Comparison of ENCODE assay signal across 8 cellular contexts in genomic region chr12:103800252-103800771, GRCh38. TPM values are rescaled to one million over a fixed set of nuclear protein-coding genes. Genes with fewer than 3 reads are reported as not detected.
A peak's percentile ranks its signal among the peaks of the same experiment; 100 is the strongest.
DNase-seq lines count a peak whose midpoint lies in the region; ATAC-seq and TF ChIP-seq lines count a peak whose summit lies in the region.

No MANE protein-coding gene starts in this region.

- peak overlapping the region; percentile 81 for H3K27ac ChIP-seq in RWPE1

- POLR2A ChIA-PET in RWPE1 (lab: Yijun Ruan, JAX; ENCODE audit: low non-redundant PET): no interaction called here

- CTCF ChIA-PET in RWPE1 (lab: Yijun Ruan, JAX): no interaction called here

- no peak for TF ChIP-seq CTCF in RWPE1 (conservative IDR thresholded peaks at IDR 0.05; ENCODE audit: low read depth)

- DNase-seq in GM03348 (ENCODE audit: low spot score): peak; percentile 47
- DNase-seq in RWPE1 (ENCODE audit: low spot score): no peak
- peak; percentile 69 for DNase-seq in globus pallidus (ENCODE audit: low spot score)
- DNase-seq in renal cortical epithelial cell (ENCODE audit: low read depth): peak; percentile 33
- no peak for DNase-seq in amniotic stem cell (lab: John Stamatoyannopoulos, UW)

- ATAC-seq in HG03045 (IDR thresholded peaks at IDR 0.05; ENCODE audit: unreplicated experiment): no peak
- ATAC-seq in GM19328 (IDR thresholded peaks at IDR 0.05; ENCODE audit: unreplicated experiment): no peak
- ATAC-seq in GM19324 (IDR thresholded peaks at IDR 0.05; ENCODE audit: low FRiP score, unreplicated experiment): no peak

RNA-seq across cellular contexts. Expression of gene NT5DC3, which starts 40.7 kb away (rescaled TPM):
- 11.1 and 20.7 TPM in 2 replicates for total RNA-seq in renal cortical epithelial cell

Comparison
In these comparisons a context has a peak if more than half of its experiments do, and no peak if none do; other contexts are left out.
1. DNase-seq: peak in GM03348 (single experiment), globus pallidus (single experiment) and renal cortical epithelial cell (single experiment); none in RWPE1 (single experiment) and amniotic stem cell (single experiment).